In genomic region chr7:89002942-89003618, GRCh38 we compare ENCODE assay signal across 1 cellular context.
TF ChIP-seq lines count a peak whose summit lies in the region.

No MANE protein-coding gene starts in this region.

TF ChIP-seq in WTC11, 78 proteins besides CTCF, POLR2A, EP300 and RAD21 (continued from another document):
- TF ChIP-seq ZBTB43 (CRISPR knock-in tag; IDR thresholded peaks at IDR 0.05): no peak
- TF ChIP-seq TCF7 (CRISPR knock-in tag; IDR thresholded peaks at IDR 0.05; ENCODE audit: low read depth): no peak
- TF ChIP-seq FOXJ3 (CRISPR knock-in tag; IDR thresholded peaks at IDR 0.05; ENCODE audit: borderline replicate concordance): no peak
- TF ChIP-seq USF1 (CRISPR knock-in tag; IDR thresholded peaks at IDR 0.05): no peak
- no peak for TF ChIP-seq FOXK1 (CRISPR knock-in tag; IDR thresholded peaks at IDR 0.05)
- no peak for TF ChIP-seq ZSCAN18 (CRISPR knock-in tag; IDR thresholded peaks at IDR 0.05)
- no peak for TF ChIP-seq MAX (CRISPR knock-in tag; IDR thresholded peaks at IDR 0.05)
- TF ChIP-seq MLX (CRISPR knock-in tag; IDR thresholded peaks at IDR 0.05): no peak
